1 cellular context compared by ENCODE assay signal in the genomic region with DNA sequence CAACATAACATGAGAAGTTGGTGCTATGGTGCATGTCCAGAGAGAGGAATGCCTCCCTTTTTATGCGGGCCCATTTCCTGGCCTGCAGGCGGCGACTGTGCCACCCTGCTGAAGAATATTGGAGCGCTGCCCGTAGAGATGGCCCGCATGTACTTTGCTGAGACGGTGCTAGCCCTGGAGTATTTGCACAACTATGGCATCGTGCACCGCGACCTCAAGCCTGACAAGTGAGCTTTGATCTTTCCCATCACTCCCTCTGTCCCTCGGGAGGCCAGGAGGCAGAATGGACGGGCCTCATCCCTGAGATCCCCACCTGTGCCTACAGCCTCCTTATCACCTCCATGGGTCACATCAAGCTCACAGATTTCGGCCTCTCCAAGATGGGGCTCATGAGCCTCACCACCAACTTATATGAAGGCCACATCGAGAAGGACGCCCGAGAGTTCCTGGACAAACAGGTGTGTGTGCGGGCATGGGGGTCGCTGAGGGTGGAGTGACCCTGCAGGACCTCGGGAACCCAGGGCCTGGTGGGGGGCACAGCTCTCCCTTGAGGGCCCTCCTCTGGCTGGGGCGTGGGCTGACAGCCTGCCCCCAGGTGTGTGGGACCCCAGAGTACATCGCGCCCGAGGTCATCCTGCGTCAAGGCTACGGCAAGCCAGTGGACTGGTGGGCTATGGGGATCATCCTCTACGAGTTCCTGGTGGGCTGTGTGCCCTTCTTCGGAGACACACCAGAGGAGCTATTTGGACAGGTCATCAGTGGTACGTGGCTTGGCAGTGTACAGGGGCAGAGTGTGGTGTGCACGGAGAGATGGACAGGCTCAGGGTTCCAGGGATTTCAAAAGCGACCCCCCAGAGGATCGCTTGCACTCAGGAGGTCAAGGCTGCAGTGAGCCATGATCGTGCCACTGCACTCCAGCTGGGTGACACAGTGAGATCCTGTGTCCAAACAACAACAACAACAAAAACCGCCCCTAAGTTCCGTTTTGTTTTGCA.
TF ChIP-seq lines count a peak whose summit lies in the region.

No MANE protein-coding gene starts in this region.

TF ChIP-seq in H1, 55 proteins besides CTCF, POLR2A, EP300 and RAD21:
- TF ChIP-seq EZH2 (IDR thresholded peaks at IDR 0.05; ENCODE audit: low read depth, low read length, severe bottlenecking) (no peak), BRCA1 (IDR thresholded peaks at IDR 0.05; ENCODE audit: low read depth, low read length) (no peak), SIRT6 (IDR thresholded peaks at IDR 0.05; ENCODE audit: low read length) (no peak), GTF2F1 (IDR thresholded peaks at IDR 0.05; ENCODE audit: borderline replicate concordance, low read depth, low read length) (no peak), EGR1 (IDR thresholded peaks at IDR 0.05; ENCODE audit: borderline replicate concordance, low read depth, low read length) (no peak), BCL11A (IDR thresholded peaks at IDR 0.05; ENCODE audit: low read depth in 2 of 2, low read length in 2 of 2) (no peak), POU5F1 (IDR thresholded peaks at IDR 0.05; ENCODE audit: low read depth, low read length) (no peak), HDAC6 (IDR thresholded peaks at IDR 0.05; ENCODE audit: low read depth, low read length) (no peak), CBX5 (IDR thresholded peaks at IDR 0.05; ENCODE audit: low read depth, low read length) (no peak), SP1 (IDR thresholded peaks at IDR 0.05; ENCODE audit: low read depth, low read length) (no peak), HDAC2 (IDR thresholded peaks at IDR 0.05; ENCODE audit: borderline replicate concordance in 1 of 2, low read depth in 2 of 2, low read length in 2 of 2) (no peak), CHD2 (IDR thresholded peaks at IDR 0.05; ENCODE audit: low read length) (no peak), ASH2L (IDR thresholded peaks at IDR 0.05; ENCODE audit: low read length) (no peak), KDM1A (IDR thresholded peaks at IDR 0.05; ENCODE audit: borderline replicate concordance, low read length) (no peak)
- TF ChIP-seq, protein P1, sequence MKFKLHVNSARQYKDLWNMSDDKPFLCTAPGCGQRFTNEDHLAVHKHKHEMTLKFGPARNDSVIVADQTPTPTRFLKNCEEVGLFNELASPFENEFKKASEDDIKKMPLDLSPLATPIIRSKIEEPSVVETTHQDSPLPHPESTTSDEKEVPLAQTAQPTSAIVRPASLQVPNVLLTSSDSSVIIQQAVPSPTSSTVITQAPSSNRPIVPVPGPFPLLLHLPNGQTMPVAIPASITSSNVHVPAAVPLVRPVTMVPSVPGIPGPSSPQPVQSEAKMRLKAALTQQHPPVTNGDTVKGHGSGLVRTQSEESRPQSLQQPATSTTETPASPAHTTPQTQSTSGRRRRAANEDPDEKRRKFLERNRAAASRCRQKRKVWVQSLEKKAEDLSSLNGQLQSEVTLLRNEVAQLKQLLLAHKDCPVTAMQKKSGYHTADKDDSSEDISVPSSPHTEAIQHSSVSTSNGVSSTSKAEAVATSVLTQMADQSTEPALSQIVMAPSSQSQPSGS (IDR thresholded peaks at IDR 0.05; ENCODE audit: low read length): no peak
- TF ChIP-seq, protein P2, sequence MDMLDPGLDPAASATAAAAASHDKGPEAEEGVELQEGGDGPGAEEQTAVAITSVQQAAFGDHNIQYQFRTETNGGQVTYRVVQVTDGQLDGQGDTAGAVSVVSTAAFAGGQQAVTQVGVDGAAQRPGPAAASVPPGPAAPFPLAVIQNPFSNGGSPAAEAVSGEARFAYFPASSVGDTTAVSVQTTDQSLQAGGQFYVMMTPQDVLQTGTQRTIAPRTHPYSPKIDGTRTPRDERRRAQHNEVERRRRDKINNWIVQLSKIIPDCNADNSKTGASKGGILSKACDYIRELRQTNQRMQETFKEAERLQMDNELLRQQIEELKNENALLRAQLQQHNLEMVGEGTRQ (IDR thresholded peaks at IDR 0.05; ENCODE audit: low read length): no peak
- TF ChIP-seq, protein P3, sequence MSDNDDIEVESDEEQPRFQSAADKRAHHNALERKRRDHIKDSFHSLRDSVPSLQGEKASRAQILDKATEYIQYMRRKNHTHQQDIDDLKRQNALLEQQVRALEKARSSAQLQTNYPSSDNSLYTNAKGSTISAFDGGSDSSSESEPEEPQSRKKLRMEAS (IDR thresholded peaks at IDR 0.05): no peak
